Comparison of ENCODE assay signal across 1 cellular context in the genomic region with DNA sequence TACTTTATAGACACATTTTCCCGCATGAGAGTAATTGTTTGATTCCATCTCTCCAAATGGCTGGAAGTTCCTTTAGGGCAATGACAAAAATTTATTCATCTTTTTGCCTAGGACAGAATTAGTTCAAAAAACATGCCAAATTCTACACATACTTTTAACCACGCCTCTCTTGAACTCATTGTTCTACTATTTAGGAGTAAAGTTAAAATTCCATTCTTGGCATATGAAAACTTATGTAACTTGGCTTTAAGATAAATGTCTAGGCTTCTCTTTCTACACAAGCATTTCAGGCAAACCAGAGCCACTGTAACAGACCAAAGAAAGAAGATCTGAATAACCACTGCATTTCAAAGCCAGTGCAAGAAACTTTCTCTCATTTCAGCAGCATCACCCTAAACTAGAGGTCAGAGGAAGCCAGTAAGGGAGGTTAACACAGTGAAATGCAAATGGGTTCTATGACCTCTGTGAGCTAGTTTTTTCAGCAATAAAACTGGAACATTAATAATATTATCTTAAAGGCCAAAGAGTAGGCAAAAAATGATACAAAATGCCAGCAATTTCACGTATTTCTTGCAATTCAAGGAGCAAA.
TF ChIP-seq lines count a peak whose summit lies in the region.

No MANE protein-coding gene starts in this region.

TF ChIP-seq in H1, 55 proteins besides CTCF, POLR2A, EP300 and RAD21:
- TF ChIP-seq BRCA1 (IDR thresholded peaks at IDR 0.05; ENCODE audit: low read depth, low read length), result no peak
TF ChIP-seq in H1: peak in this region for 0.
